17 cellular contexts compared by ENCODE assay signal in the genomic region with DNA sequence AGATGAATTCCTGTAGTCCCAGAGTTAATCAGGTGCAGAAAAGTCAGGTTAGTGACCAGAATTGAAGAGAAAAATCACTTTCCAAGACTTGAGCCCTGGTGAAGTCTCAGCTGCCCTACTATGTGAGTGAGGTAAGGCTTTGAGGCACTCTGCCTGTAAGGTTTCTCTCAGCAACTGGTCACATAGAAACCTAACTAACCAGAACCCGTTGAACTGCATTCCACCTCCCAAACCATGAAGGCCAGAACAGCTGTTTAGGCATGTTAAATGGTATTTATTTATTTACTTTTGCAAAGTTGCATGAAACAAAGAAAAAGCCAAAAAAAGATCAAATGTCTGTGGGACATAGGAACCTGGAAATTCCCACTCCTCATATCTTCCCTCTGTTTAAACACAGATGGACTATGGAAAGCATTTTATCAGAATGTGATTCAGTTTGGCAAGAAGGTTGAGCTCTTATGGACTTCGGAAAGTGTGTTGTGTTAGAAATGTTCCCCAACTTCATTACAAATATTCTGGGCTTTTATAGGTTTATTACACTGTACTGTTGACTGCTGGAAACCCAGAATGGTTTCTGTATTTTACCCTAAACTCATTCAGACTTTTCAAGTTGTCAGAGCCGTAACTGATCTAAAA. TPM values are rescaled to one million over a fixed set of nuclear protein-coding genes. Genes with fewer than 3 reads are reported as not detected.
DNase-seq lines count a peak whose midpoint lies in the region; ATAC-seq and TF ChIP-seq lines count a peak whose summit lies in the region.
"Had no signal": no experiment of that assay in that cellular context is flagged by ENCODE, and none has a peak within 500 bp of the region (broad histone marks: within the 10 kb centered on the region; RNA-seq: fewer than 3 reads in every experiment).

No MANE protein-coding gene starts in this region.

- H3K27ac ChIP-seq in RWPE2 (ENCODE audit: poor library complexity, severe bottlenecking) = no peak overlapping the region
- peak overlapping the region; percentile 17 for H3K27ac ChIP-seq in right cardiac atrium (ENCODE audit: low read length)
- H3K27ac ChIP-seq: cardiac muscle cell, thoracic aorta had no signal

- DNase-seq in ELF-1 (ENCODE audit: low read depth, low spot score) (peak; percentile 68), RWPE2 (ENCODE audit: low spot score) (no peak), right cardiac atrium (no peak), progenitor cell of endocrine pancreas (ENCODE audit: low spot score, unreplicated experiment) (no peak), NCI-H1694 treated with DMSO at 0.1 percent for 48 hours (lab: John Stamatoyannopoulos, UW) (no peak), chondrocyte (ENCODE audit: low spot score) (no peak)
- DNase-seq in stimulated activated CD4-positive, alpha-beta T cell treated with anti-CD3 and anti-CD28 coated beads, Interleukin-15, amount 100 ng/mL, for 24 hours = no peak
- DNase-seq: activated CD4-positive, alpha-beta T cell treated with anti-CD3 and anti-CD28 coated beads for 36 hours; effector memory CD8-positive, alpha-beta T cell; MM.1S; NCI-H2029 treated with DMSO at 0.1 percent for 48 hours; stimulated activated CD4-positive, alpha-beta T cell treated with anti-CD3 and anti-CD28 coated beads, Interleukin-2, amount 100 ng/mL, for 24 hours; T-helper 9 cell had no signal

- intact Hi-C loops in right cardiac atrium (cut with DNase I) = no loop called here

- H3K4me1 Mint-ChIP-seq in progenitor cell of endocrine pancreas (ENCODE audit: low read depth) = peaks cover 4% of the 10 kb centered on the region
- no peaks in the 10 kb centered on the region for H3K4me1 Mint-ChIP-seq in chondrocyte (ENCODE audit: low read depth)
- H3K4me1 Mint-ChIP-seq: activated CD4-positive, alpha-beta T cell treated with anti-CD3 and anti-CD28 coated beads for 36 hours; activated naive CD4-positive, alpha-beta T cell treated with anti-CD3 and anti-CD28 coated beads, Interleukin-2, amount 50 U/mL, for 24 hours had no signal

- no peaks in the 10 kb centered on the region for H3K36me3 ChIP-seq in RWPE2 (ENCODE audit: low read depth)
- H3K36me3 ChIP-seq: cardiac muscle cell, thoracic aorta had no signal

- H3K4me1 ChIP-seq in RWPE2 (ENCODE audit: insufficient read depth, poor library complexity, severe bottlenecking) (peaks cover 3% of the 10 kb centered on the region), right cardiac atrium (ENCODE audit: control insufficient read depth, insufficient read depth, low read length) (no peaks in the 10 kb centered on the region)

- H3K9me3 Mint-ChIP-seq in progenitor cell of endocrine pancreas (ENCODE audit: low read depth) (no peaks in the 10 kb centered on the region), chondrocyte (ENCODE audit: low read depth) (no peaks in the 10 kb centered on the region)
- H3K9me3 Mint-ChIP-seq: activated naive CD4-positive, alpha-beta T cell treated with anti-CD3 and anti-CD28 coated beads, Interleukin-2, amount 50 U/mL, for 24 hours; effector memory CD8-positive, alpha-beta T cell had no signal

- H3K4me3 ChIP-seq in RWPE2 (ENCODE audit: severe bottlenecking) (no peak overlapping the region), right cardiac atrium (ENCODE audit: low read length) (peak overlapping the region; percentile 19)
- H3K4me3 ChIP-seq: cardiac muscle cell, thoracic aorta had no signal

- H3K27me3 ChIP-seq in RWPE2 (ENCODE audit: insufficient read depth, poor library complexity, severe bottlenecking) (no peaks in the 10 kb centered on the region), right cardiac atrium (ENCODE audit: control insufficient read depth, insufficient read depth) (no peaks in the 10 kb centered on the region)
- H3K27me3 ChIP-seq: cardiac muscle cell had no signal

- WGBS in right cardiac atrium = 37% methylated on average over 3 of the region's 3 CpGs

- H3K9me3 ChIP-seq in RWPE2 (ENCODE audit: severe bottlenecking) (no peaks in the 10 kb centered on the region), right cardiac atrium (ENCODE audit: control insufficient read depth, low read length) (no peaks in the 10 kb centered on the region)
- H3K9me3 ChIP-seq: thoracic aorta had no signal

- ATAC-seq in RWPE2 (ENCODE audit: low read depth) (peak; percentile 55), right cardiac atrium (no peak), HG03175 (IDR thresholded peaks at IDR 0.05; ENCODE audit: unreplicated experiment) (no peak)
- ATAC-seq: activated CD4-positive, alpha-beta T cell treated with anti-CD3 and anti-CD28 coated beads for 36 hours; effector memory CD8-positive, alpha-beta T cell had no signal

- H3K4me3 Mint-ChIP-seq in progenitor cell of endocrine pancreas (ENCODE audit: low read depth) (no peak overlapping the region), chondrocyte (ENCODE audit: unreplicated experiment) (no peak overlapping the region)
- H3K4me3 Mint-ChIP-seq: activated CD4-positive, alpha-beta T cell treated with anti-CD3 and anti-CD28 coated beads for 36 hours; activated naive CD4-positive, alpha-beta T cell treated with anti-CD3 and anti-CD28 coated beads, Interleukin-2, amount 50 U/mL, for 24 hours; effector memory CD8-positive, alpha-beta T cell had no signal

- H3K27me3 Mint-ChIP-seq in progenitor cell of endocrine pancreas (peaks cover 17% of the 10 kb centered on the region), chondrocyte (ENCODE audit: low read depth) (peaks cover 43% of the 10 kb centered on the region)

- H3K27ac Mint-ChIP-seq in progenitor cell of endocrine pancreas (peak overlapping the region; percentile 67), chondrocyte (ENCODE audit: unreplicated experiment) (no peak overlapping the region)
- H3K27ac Mint-ChIP-seq: activated CD4-positive, alpha-beta T cell treated with anti-CD3 and anti-CD28 coated beads for 36 hours; activated naive CD4-positive, alpha-beta T cell treated with anti-CD3 and anti-CD28 coated beads, Interleukin-2, amount 50 U/mL, for 24 hours; effector memory CD8-positive, alpha-beta T cell had no signal

- TF ChIP-seq CTCF in RWPE2 (IDR thresholded peaks at IDR 0.05; ENCODE audit: poor library complexity, severe bottlenecking) = no peak
- TF ChIP-seq CTCF in progenitor cell of endocrine pancreas (IDR thresholded peaks at IDR 0.05; ENCODE audit: unreplicated experiment) = no peak
- TF ChIP-seq CTCF in chondrocyte (IDR thresholded peaks at IDR 0.05) = no peak

- no peaks in the 10 kb centered on the region for H3K36me3 Mint-ChIP-seq in progenitor cell of endocrine pancreas (ENCODE audit: insufficient read depth)
- H3K36me3 Mint-ChIP-seq in chondrocyte (ENCODE audit: low read depth) = no peaks in the 10 kb centered on the region

RNA-seq across cellular contexts. Expression of gene GPR85, which starts 12.8 kb away (rescaled TPM):
- 1 to 10 TPM; 3.2 to 4.0 (median 3.6) TPM for total RNA-seq in right cardiac atrium
- 4.4 TPM for polyA plus RNA-seq in right cardiac atrium
- 0.20 and 0.36 TPM in 2 replicates for total RNA-seq in progenitor cell of endocrine pancreas
- total RNA-seq in chondrocyte = 0.40 to 0.90 TPM (median 0.63 TPM) in 3 replicates
- total RNA-seq: activated CD4-positive, alpha-beta T cell treated with anti-CD3 and anti-CD28 coated beads for 36 hours had no signal
- polyA plus RNA-seq: cardiac muscle cell had no signal

RNA-seq across cellular contexts. Expression of gene SMIM30, which starts 19.0 kb away (rescaled TPM):
- total RNA-seq in right cardiac atrium (100 to 1,000 TPM; 107 to 135 (median 111) TPM), progenitor cell of endocrine pancreas (32.2 and 32.8 TPM in 2 replicates), chondrocyte (33.6 to 48.5 TPM (median 37.0 TPM) in 3 replicates)
- polyA plus RNA-seq in right cardiac atrium = 271 TPM
